ENCODE assay signal across 1 cellular context in the genomic region with DNA sequence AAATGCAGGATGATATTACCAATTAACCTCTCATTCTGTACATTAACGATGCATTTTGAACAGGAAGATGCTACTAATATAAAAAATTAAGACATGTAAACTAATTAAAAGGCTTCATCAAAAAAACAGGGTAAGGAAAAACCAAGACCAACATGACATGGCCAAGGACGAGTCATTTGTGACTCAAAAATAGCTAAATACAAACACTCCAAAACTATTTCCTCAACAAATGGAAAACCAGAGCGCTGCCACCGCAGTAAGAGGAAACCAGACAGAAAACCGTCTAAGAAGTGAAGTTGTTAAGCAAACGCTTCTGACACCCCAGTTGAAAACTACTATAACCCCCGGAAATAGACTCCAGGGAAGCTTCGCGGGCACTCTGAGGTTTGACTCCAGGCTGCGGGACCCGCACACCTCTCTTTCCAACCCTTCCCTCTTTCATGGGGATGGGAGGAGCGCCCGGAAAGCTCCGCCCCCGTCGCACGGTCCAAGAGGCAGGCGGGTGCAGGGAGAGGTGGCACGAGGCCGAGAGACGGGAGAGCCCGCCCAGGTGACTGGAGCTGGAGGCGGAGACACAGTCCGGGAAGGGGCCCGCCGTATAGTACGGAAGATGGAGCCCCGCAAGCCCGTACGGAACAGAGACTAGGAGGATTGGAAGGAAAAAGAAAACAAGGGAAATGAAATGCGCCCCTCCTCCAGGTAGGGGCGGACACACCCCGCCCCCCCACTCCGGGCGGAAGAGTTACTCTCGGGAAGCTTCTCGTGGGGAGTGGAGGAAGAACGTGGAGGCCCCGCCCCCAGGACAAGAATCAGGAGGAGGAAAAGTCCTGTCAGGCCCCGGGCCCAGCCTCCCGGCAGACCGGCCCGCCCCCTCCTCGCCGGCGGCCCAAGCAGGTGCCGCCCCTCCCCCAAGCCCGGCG.
TF ChIP-seq lines count a peak whose summit lies in the region.

No MANE protein-coding gene starts in this region.

TF ChIP-seq in HEK293, 187 proteins besides CTCF, POLR2A, EP300 and RAD21 (continued from another document):
- TF ChIP-seq, protein P1, sequence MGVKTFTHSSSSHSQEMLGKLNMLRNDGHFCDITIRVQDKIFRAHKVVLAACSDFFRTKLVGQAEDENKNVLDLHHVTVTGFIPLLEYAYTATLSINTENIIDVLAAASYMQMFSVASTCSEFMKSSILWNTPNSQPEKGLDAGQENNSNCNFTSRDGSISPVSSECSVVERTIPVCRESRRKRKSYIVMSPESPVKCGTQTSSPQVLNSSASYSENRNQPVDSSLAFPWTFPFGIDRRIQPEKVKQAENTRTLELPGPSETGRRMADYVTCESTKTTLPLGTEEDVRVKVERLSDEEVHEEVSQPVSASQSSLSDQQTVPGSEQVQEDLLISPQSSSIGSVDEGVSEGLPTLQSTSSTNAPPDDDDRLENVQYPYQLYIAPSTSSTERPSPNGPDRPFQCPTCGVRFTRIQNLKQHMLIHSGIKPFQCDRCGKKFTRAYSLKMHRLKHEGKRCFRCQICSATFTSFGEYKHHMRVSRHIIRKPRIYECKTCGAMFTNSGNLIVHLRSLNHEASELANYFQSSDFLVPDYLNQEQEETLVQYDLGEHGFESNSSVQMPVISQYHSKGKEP (tag by site-specific recombination; IDR thresholded peaks at IDR 0.05), result no peak
- TF ChIP-seq, protein P2, sequence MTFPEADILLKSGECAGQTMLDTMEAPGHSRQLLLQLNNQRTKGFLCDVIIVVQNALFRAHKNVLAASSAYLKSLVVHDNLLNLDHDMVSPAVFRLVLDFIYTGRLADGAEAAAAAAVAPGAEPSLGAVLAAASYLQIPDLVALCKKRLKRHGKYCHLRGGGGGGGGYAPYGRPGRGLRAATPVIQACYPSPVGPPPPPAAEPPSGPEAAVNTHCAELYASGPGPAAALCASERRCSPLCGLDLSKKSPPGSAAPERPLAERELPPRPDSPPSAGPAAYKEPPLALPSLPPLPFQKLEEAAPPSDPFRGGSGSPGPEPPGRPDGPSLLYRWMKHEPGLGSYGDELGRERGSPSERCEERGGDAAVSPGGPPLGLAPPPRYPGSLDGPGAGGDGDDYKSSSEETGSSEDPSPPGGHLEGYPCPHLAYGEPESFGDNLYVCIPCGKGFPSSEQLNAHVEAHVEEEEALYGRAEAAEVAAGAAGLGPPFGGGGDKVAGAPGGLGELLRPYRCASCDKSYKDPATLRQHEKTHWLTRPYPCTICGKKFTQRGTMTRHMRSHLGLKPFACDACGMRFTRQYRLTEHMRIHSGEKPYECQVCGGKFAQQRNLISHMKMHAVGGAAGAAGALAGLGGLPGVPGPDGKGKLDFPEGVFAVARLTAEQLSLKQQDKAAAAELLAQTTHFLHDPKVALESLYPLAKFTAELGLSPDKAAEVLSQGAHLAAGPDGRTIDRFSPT (tag by site-specific recombination; IDR thresholded peaks at IDR 0.05), result peak; percentile 59
- TF ChIP-seq ZNF133 (tag by site-specific recombination; IDR thresholded peaks at IDR 0.05) (no peak), ZSCAN23 (tag by site-specific recombination; IDR thresholded peaks at IDR 0.05) (no peak), ZNF23 (tag by site-specific recombination; IDR thresholded peaks at IDR 0.05; ENCODE audit: borderline replicate concordance) (no peak)
- TF ChIP-seq, protein P3, sequence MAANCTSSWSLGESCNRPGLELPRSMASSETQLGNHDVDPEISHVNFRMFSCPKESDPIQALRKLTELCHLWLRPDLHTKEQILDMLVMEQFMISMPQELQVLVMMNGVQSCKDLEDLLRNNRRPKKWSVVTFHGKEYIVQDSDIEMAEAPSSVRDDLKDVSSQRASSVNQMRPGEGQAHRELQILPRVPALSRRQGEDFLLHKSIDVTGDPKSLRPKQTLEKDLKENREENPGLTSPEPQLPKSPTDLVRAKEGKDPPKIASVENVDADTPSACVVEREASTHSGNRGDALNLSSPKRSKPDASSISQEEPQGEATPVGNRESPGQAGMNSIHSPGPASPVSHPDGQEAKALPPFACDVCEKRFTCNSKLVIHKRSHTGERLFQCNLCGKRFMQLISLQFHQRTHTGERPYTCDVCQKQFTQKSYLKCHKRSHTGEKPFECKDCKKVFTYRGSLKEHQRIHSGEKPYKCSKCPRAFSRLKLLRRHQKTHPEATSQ (tag by site-specific recombination; IDR thresholded peaks at IDR 0.05), result no peak
- TF ChIP-seq, protein P4, sequence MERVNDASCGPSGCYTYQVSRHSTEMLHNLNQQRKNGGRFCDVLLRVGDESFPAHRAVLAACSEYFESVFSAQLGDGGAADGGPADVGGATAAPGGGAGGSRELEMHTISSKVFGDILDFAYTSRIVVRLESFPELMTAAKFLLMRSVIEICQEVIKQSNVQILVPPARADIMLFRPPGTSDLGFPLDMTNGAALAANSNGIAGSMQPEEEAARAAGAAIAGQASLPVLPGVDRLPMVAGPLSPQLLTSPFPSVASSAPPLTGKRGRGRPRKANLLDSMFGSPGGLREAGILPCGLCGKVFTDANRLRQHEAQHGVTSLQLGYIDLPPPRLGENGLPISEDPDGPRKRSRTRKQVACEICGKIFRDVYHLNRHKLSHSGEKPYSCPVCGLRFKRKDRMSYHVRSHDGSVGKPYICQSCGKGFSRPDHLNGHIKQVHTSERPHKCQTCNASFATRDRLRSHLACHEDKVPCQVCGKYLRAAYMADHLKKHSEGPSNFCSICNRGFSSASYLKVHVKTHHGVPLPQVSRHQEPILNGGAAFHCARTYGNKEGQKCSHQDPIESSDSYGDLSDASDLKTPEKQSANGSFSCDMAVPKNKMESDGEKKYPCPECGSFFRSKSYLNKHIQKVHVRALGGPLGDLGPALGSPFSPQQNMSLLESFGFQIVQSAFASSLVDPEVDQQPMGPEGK (tag by site-specific recombination; IDR thresholded peaks at IDR 0.05), result peak; percentile 85
TF ChIP-seq in HEK293: peak in this region for 21.
